Comparison of ENCODE assay signal across 8 cellular contexts in the genomic region with DNA sequence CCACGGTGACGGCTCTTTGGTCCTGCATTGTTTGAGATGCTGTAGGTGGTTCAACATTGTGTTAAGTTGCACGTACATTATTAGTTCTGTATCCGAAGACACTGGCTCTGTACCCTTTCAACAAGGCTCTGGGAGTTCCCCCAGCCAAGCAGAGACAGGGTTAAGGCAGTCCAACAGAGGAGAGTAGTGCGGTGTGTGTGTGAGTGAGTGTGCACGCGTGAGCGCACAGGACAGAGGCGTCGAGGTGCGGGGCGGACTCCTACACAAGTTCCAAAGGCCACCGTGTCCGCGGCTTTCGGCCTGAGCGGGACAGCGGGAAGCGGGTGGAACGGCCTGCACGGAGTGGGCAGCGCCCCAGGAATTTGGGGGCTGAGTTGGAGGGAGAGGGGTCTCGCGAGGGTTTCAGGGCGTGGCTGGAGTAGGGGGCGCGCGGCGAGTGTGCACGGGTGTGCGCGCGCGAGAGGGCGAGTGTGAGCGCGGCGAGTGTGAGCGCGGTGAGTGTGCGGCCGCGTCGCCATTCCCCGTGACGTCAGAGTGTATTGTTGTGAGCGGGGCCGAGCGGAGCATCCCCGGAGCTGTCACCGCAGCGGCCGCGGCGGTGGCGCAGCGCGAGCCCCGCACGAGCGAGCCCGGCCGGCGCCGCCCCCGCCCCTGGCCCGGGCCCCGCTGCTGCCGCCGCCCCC. TPM values are rescaled to one million over a fixed set of nuclear protein-coding genes. Genes with fewer than 3 reads are reported as not detected.
A peak's percentile ranks its signal among the peaks of the same experiment; 100 is the strongest.
DNase-seq lines count a peak whose midpoint lies in the region; ATAC-seq and TF ChIP-seq lines count a peak whose summit lies in the region.

A gene (plus strand): TSS at position 532 of the 683 bp plus-strand sequence. CDS start 413 bp downstream, outside the sequence.

- H3K9me3 Mint-ChIP-seq in IgD-negative memory B cell (peaks cover 0 to 5% (median 0%) of the 10 kb centered on the region in 3 donors), glutamatergic neuron (ENCODE audit: unreplicated experiment) (peaks cover 9% of the 10 kb centered on the region)

- peak within 1 kb of the TSS; percentile 52 for H3K4me3 ChIP-seq in WI38 (ENCODE audit: low read depth, low read length)

- DNase-seq in ELF-1 (ENCODE audit: low read depth, low spot score) (peak; percentile 36), glutamatergic neuron (peak; percentile 74), omental fat pad (ENCODE audit: low spot score) (no peak), NCI-H128 (lab: John Stamatoyannopoulos, UW; ENCODE audit: unreplicated experiment) (no peak)

- peaks cover 16% of the 10 kb centered on the region for H3K27me3 Mint-ChIP-seq in IgD-negative memory B cell
- peaks cover 8% of the 10 kb centered on the region for H3K27me3 Mint-ChIP-seq in glutamatergic neuron (ENCODE audit: unreplicated experiment)

- H3K4me3 Mint-ChIP-seq in IgD-negative memory B cell (peak within 1 kb of the TSS; percentile 68 to 94 (median 72)), glutamatergic neuron (ENCODE audit: unreplicated experiment) (peak within 1 kb of the TSS; percentile 97)

- H3K27ac Mint-ChIP-seq in IgD-negative memory B cell (no peak within 1 kb of the TSS), glutamatergic neuron (ENCODE audit: unreplicated experiment) (peak within 1 kb of the TSS; percentile 97)

- no peak for TF ChIP-seq CTCF in WI38 (IDR thresholded peaks at IDR 0.05; ENCODE audit: low read depth, low read length)
- TF ChIP-seq CTCF in glutamatergic neuron (IDR thresholded peaks at IDR 0.05; ENCODE audit: partially characterized antibody, unreplicated experiment), result no peak
- no peak for TF ChIP-seq CTCF in omental fat pad (IDR thresholded peaks at IDR 0.05)

- peaks cover 0 to 4% (median 3%) of the 10 kb centered on the region in 3 donors for H3K4me1 Mint-ChIP-seq in IgD-negative memory B cell
- H3K4me1 Mint-ChIP-seq in glutamatergic neuron (ENCODE audit: low read depth, unreplicated experiment), result peaks cover 15% of the 10 kb centered on the region

- peak; percentile 71 for ATAC-seq in omental fat pad (ENCODE audit: low FRiP score)
- ATAC-seq in HG03175 (IDR thresholded peaks at IDR 0.05; ENCODE audit: unreplicated experiment), result no peak
- ATAC-seq in GM18870 (IDR thresholded peaks at IDR 0.05; ENCODE audit: unreplicated experiment), result no peak

- no peaks in the 10 kb centered on the region for H3K36me3 Mint-ChIP-seq in IgD-negative memory B cell
- H3K36me3 Mint-ChIP-seq in glutamatergic neuron (ENCODE audit: unreplicated experiment), result no peaks in the 10 kb centered on the region

RNA-seq across cellular contexts. Expression of the gene that starts here (rescaled TPM):
- not detected for polyA plus RNA-seq in IgD-negative memory B cell
- total RNA-seq in glutamatergic neuron (ENCODE audit: unreplicated experiment) (45.6 TPM), omental fat pad (1 to 10 TPM in 1 of 4 donors, under 1 TPM in 3; 0.36 to 5.4 (median 0.70) TPM)

Comparison
In these comparisons a context has a peak if more than half of its experiments do, and no peak if none do; other contexts are left out.
1. DNase-seq: peak in ELF-1 (single experiment) and glutamatergic neuron (single experiment); none in omental fat pad (single experiment) and NCI-H128 (single experiment).